ENCODE assay signal across 8 cellular contexts in the genomic region with DNA sequence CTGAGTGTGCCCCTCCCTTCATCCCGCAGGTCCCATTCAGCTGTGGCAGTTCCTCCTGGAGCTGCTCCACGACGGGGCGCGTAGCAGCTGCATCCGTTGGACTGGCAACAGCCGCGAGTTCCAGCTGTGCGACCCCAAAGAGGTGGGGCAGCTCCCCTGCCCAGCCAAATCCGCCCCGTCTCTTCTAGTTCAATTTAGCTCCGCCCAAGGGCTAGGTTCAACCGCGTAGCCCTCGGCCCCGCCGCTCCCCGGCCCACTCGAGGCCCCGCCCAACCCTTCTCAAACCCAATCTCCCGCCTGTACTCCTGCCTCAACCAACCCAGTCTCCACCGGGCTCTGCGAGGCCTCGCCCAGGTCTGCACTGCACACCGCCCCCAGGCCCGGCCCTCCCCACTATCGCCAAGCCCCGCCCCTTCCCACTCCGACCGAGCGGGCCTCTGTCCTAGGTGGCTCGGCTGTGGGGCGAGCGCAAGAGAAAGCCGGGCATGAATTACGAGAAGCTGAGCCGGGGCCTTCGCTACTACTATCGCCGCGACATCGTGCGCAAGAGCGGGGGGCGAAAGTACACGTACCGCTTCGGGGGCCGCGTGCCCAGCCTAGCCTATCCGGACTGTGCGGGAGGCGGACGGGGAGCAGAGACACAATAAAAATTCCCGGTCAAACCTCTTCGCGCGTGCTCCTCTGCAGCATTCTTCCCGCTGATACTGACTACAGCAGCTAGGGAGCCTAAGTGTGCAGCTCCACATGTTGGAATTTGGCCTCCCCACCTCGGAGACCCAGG. TPM values are rescaled to one million over a fixed set of nuclear protein-coding genes. Genes with fewer than 3 reads are reported as not detected.
DNase-seq lines count a peak whose midpoint lies in the region; ATAC-seq and TF ChIP-seq lines count a peak whose summit lies in the region.

No MANE protein-coding gene starts in this region.

- peak overlapping the region; percentile 83 for H3K4me3 ChIP-seq in CD8-positive, alpha-beta T cell (ENCODE audit: low read depth, low read length)
- H3K4me3 ChIP-seq in endocrine pancreas (ENCODE audit: control insufficient read depth, insufficient read depth, low read length) (peak overlapping the region; percentile 30), mesodermal cell (ENCODE audit: extremely low read depth, insufficient read depth, low read length, poor library complexity, severe bottlenecking) (peak overlapping the region; percentile 48)

- intact Hi-C loops in CD8-positive, alpha-beta T cell (cut with DNase I, micrococcal nuclease), result loop anchor here (1.0 to 2.0 kb wide), 5 partner anchors 16 to 286 kb away; a partner anchor contains a TSS

- H3K27ac ChIP-seq in CD8-positive, alpha-beta T cell (ENCODE audit: low read depth, low read length), result peak overlapping the region; percentile 44
- peak overlapping the region; percentile 88 for H3K27ac ChIP-seq in mesodermal cell (ENCODE audit: low read depth, low read length, severe bottlenecking)

- no peak for TF ChIP-seq CTCF in CD8-positive, alpha-beta T cell (IDR thresholded peaks at IDR 0.05)

- H3K27me3 ChIP-seq in CD8-positive, alpha-beta T cell (ENCODE audit: insufficient read depth, low read length), result no peaks in the 10 kb centered on the region
- H3K27me3 ChIP-seq in endocrine pancreas (ENCODE audit: control insufficient read depth, insufficient read depth, low read length), result no peaks in the 10 kb centered on the region

- 1% methylated on average over 54 to 60 of the region's 60 CpGs for WGBS in mesodermal cell (ENCODE audit: insufficient coverage in 2 of 2), 2 experiments

- ATAC-seq in CD8-positive, alpha-beta T cell, result peak; percentile 76
- ATAC-seq in GM19468 (IDR thresholded peaks at IDR 0.05; ENCODE audit: extremely low read depth, unreplicated experiment), result peak; percentile 54
- peak; percentile 83 for ATAC-seq in activated CD8-positive, alpha-beta memory T cell treated with anti-CD3 and anti-CD28 coated beads, Interleukin-2, amount 10 ng/mL, durations not matched to agents 7 days and 5 days

- H3K9me3 Mint-ChIP-seq in CD8-positive, alpha-beta T cell, result no peaks in the 10 kb centered on the region
- no peaks in the 10 kb centered on the region for H3K9me3 Mint-ChIP-seq in activated CD8-positive, alpha-beta memory T cell treated with anti-CD3 and anti-CD28 coated beads, Interleukin-2, amount 10 ng/mL, durations not matched to agents 7 days and 5 days (ENCODE audit: low read depth)

- no peaks in the 10 kb centered on the region for H3K9me3 ChIP-seq in CD8-positive, alpha-beta T cell (ENCODE audit: low read length)
- H3K9me3 ChIP-seq in endocrine pancreas (ENCODE audit: control insufficient read depth, low read length), result no peaks in the 10 kb centered on the region
- H3K9me3 ChIP-seq in mesodermal cell (ENCODE audit: control insufficient read depth, low read length), result no peaks in the 10 kb centered on the region

- H3K36me3 ChIP-seq in CD8-positive, alpha-beta T cell (ENCODE audit: insufficient read depth, low read length), result no peaks in the 10 kb centered on the region
- H3K36me3 ChIP-seq in endocrine pancreas (ENCODE audit: control insufficient read depth, insufficient read depth, low read length) (no peaks in the 10 kb centered on the region), mesodermal cell (ENCODE audit: control insufficient read depth, insufficient read depth, low read length) (no peaks in the 10 kb centered on the region)

- peak overlapping the region; percentile 45 for H3K9ac ChIP-seq in endocrine pancreas (ENCODE audit: control insufficient read depth, insufficient read depth, low read length)

- peaks cover 11% of the 10 kb centered on the region for H3K36me3 Mint-ChIP-seq in CD8-positive, alpha-beta T cell
- peaks cover 3% of the 10 kb centered on the region for H3K36me3 Mint-ChIP-seq in activated CD8-positive, alpha-beta memory T cell treated with anti-CD3 and anti-CD28 coated beads, Interleukin-2, amount 10 ng/mL, durations not matched to agents 7 days and 5 days

- H3K27me3 Mint-ChIP-seq in CD8-positive, alpha-beta T cell (ENCODE audit: low read depth), result no peaks in the 10 kb centered on the region
- H3K27me3 Mint-ChIP-seq in activated CD8-positive, alpha-beta memory T cell treated with anti-CD3 and anti-CD28 coated beads, Interleukin-2, amount 10 ng/mL, durations not matched to agents 7 days and 5 days, result no peaks in the 10 kb centered on the region

- POLR2A ChIA-PET in CD8-positive, alpha-beta T cell (lab: Charles Lee), result interaction anchor here (0.7 to 2.9 kb wide), 5 partner anchors 13 to 259 kb away, joined by 3 to 9 read pairs (median 4); a partner anchor contains a TSS

- CTCF ChIA-PET in CD8-positive, alpha-beta T cell (lab: Charles Lee), result interaction anchor here (1.0 kb wide), 1 partner anchor 48 kb away, joined by 3 read pairs; no protein-coding TSS in a partner anchor
- CTCF ChIA-PET in activated CD8-positive, alpha-beta memory T cell treated with anti-CD3 and anti-CD28 coated beads, Interleukin-2, amount 10 ng/mL, durations not matched to agents 7 days and 5 days (lab: Charles Lee), result interaction anchor here (0.6 to 1.6 kb wide), 5 partner anchors 32 to 101 kb away, joined by 3 to 5 read pairs (median 3); a partner anchor contains a TSS

- peak; percentile 88 to 95 (median 93) for DNase-seq in CD8-positive, alpha-beta T cell
- peak; percentile 94 for DNase-seq in HT-29 (ENCODE audit: low spot score)
- DNase-seq in NOMO-1 treated with DMSO at 0.1 percent for 48 hours (lab: John Stamatoyannopoulos, UW; ENCODE audit: unreplicated experiment), result peak; percentile 97
- peak; percentile 99 for DNase-seq in activated CD8-positive, alpha-beta memory T cell treated with anti-CD3 and anti-CD28 coated beads, Interleukin-2, amount 10 ng/mL, durations not matched to agents 7 days and 5 days
- DNase-seq in stimulated activated CD8-positive, alpha-beta memory T cell treated with anti-CD3 and anti-CD28 coated beads, Interleukin-15, amount 100 ng/mL, for 1 hour (ENCODE audit: low read depth), result peak; percentile 88

- H3K4me1 Mint-ChIP-seq in CD8-positive, alpha-beta T cell (ENCODE audit: low read depth), result peaks cover 51% of the 10 kb centered on the region
- H3K4me1 Mint-ChIP-seq in activated CD8-positive, alpha-beta memory T cell treated with anti-CD3 and anti-CD28 coated beads, Interleukin-2, amount 10 ng/mL, durations not matched to agents 7 days and 5 days, result peaks cover 44% of the 10 kb centered on the region

- peak overlapping the region; percentile 89 for H3K4me3 Mint-ChIP-seq in CD8-positive, alpha-beta T cell
- peak overlapping the region; percentile 81 for H3K4me3 Mint-ChIP-seq in activated CD8-positive, alpha-beta memory T cell treated with anti-CD3 and anti-CD28 coated beads, Interleukin-2, amount 10 ng/mL, durations not matched to agents 7 days and 5 days

- H3K4me1 ChIP-seq in CD8-positive, alpha-beta T cell (ENCODE audit: insufficient read depth, low read length), result peaks cover 36% of the 10 kb centered on the region
- no peaks in the 10 kb centered on the region for H3K4me1 ChIP-seq in endocrine pancreas (ENCODE audit: control insufficient read depth, insufficient read depth, low read length)
- peaks cover 14% of the 10 kb centered on the region for H3K4me1 ChIP-seq in mesodermal cell (ENCODE audit: control insufficient read depth, insufficient read depth, low read length, poor library complexity, severe bottlenecking)

- peak overlapping the region; percentile 88 for H3K27ac Mint-ChIP-seq in CD8-positive, alpha-beta T cell
- H3K27ac Mint-ChIP-seq in activated CD8-positive, alpha-beta memory T cell treated with anti-CD3 and anti-CD28 coated beads, Interleukin-2, amount 10 ng/mL, durations not matched to agents 7 days and 5 days, result peak overlapping the region; percentile 89

RNA-seq across cellular contexts. Expression of a gene that starts 2.9 kb away (rescaled TPM):
- 1 to 10 TPM in 1 of 2 experiments, not detected in 1; 1.1 TPM for total RNA-seq in CD8-positive, alpha-beta T cell
- total RNA-seq in HT-29 (2014; rRNA removed; shearing (Covaris generic)), result 2.0 and 3.5 TPM in 2 replicates
- total RNA-seq in activated CD8-positive, alpha-beta memory T cell treated with anti-CD3 and anti-CD28 coated beads, Interleukin-2, amount 10 ng/mL, durations not matched to agents 7 days and 5 days, result 1 to 10 TPM; 1.2 to 1.9 TPM
- 6.1 TPM for polyA plus RNA-seq in mesodermal cell (2013, experiment 1 of 2)
- polyA plus RNA-seq in mesodermal cell (2013, experiment 2 of 2), result 4.3 TPM

RNA-seq across cellular contexts. Expression of a gene that starts 3.7 kb away (rescaled TPM):
- total RNA-seq in CD8-positive, alpha-beta T cell, result 100 to 1,000 TPM; 152 to 171 TPM
- total RNA-seq in HT-29 (2014; rRNA removed; shearing (Covaris generic)), result 846 and 847 TPM in 2 replicates
- total RNA-seq in activated CD8-positive, alpha-beta memory T cell treated with anti-CD3 and anti-CD28 coated beads, Interleukin-2, amount 10 ng/mL, durations not matched to agents 7 days and 5 days, result 100 to 1,000 TPM; 394 to 417 TPM
- polyA plus RNA-seq in mesodermal cell (2013, experiment 1 of 2), result 589 TPM
- polyA plus RNA-seq in mesodermal cell (2013, experiment 2 of 2), result 508 TPM

RNA-seq across cellular contexts. Expression of a gene that starts 15.6 kb away (rescaled TPM):
- total RNA-seq in CD8-positive, alpha-beta T cell, result 10 to 100 TPM; 49.9 to 51.3 TPM
- 218 and 225 TPM in 2 replicates for total RNA-seq in HT-29 (2014; rRNA removed; shearing (Covaris generic))
- total RNA-seq in activated CD8-positive, alpha-beta memory T cell treated with anti-CD3 and anti-CD28 coated beads, Interleukin-2, amount 10 ng/mL, durations not matched to agents 7 days and 5 days, result 100 to 1,000 TPM; 110 to 117 TPM
- 93.4 TPM for polyA plus RNA-seq in mesodermal cell (2013, experiment 1 of 2)
- 76.0 TPM for polyA plus RNA-seq in mesodermal cell (2013, experiment 2 of 2)

RNA-seq across cellular contexts. Expression of a gene that starts 21.9 kb away (rescaled TPM):
- total RNA-seq in CD8-positive, alpha-beta T cell, result not detected
- not detected in 2 replicates for total RNA-seq in HT-29 (2014; rRNA removed; shearing (Covaris generic))
- total RNA-seq in activated CD8-positive, alpha-beta memory T cell treated with anti-CD3 and anti-CD28 coated beads, Interleukin-2, amount 10 ng/mL, durations not matched to agents 7 days and 5 days, result under 1 TPM in 1 of 2 experiments, not detected in 1; 0.30 TPM
- 0.22 TPM for polyA plus RNA-seq in mesodermal cell (2013, experiment 1 of 2)
- not detected for polyA plus RNA-seq in mesodermal cell (2013, experiment 2 of 2)

RNA-seq across cellular contexts. Expression of a gene that starts 31.9 kb away (rescaled TPM):
- total RNA-seq in CD8-positive, alpha-beta T cell, result 10 to 100 TPM; 24.0 to 27.7 TPM
- total RNA-seq in HT-29 (2014; rRNA removed; shearing (Covaris generic)), result 71.8 and 75.9 TPM in 2 replicates
- total RNA-seq in activated CD8-positive, alpha-beta memory T cell treated with anti-CD3 and anti-CD28 coated beads, Interleukin-2, amount 10 ng/mL, durations not matched to agents 7 days and 5 days, result 10 to 100 TPM; 49.0 to 59.2 TPM
- polyA plus RNA-seq in mesodermal cell (2013, experiment 1 of 2), result 16.1 TPM
- 14.8 TPM for polyA plus RNA-seq in mesodermal cell (2013, experiment 2 of 2)

Comparison
In these comparisons a context has a peak if more than half of its experiments do, and no peak if none do; other contexts are left out.
1. Peak in every context shown above with its lines: DNase-seq, ATAC-seq, H3K4me3 ChIP-seq and H3K27ac ChIP-seq.
2. H3K4me3 ChIP-seq: peak in every context shown above with its lines; median percentile 83 in CD8-positive, alpha-beta T cell; 48 in mesodermal cell; 30 in endocrine pancreas.